Comparison of ENCODE assay signal across 8 cellular contexts in genomic region chr16:2516391-2517240, GRCh38. TPM values are rescaled to one million over a fixed set of nuclear protein-coding genes. Genes with fewer than 3 reads are reported as not detected.
DNase-seq lines count a peak whose midpoint lies in the region; ATAC-seq and TF ChIP-seq lines count a peak whose summit lies in the region.

No MANE protein-coding gene starts in this region.

- H3K9me3 ChIP-seq in OCI-LY1 (ENCODE audit: low read length) (no peaks in the 10 kb centered on the region), duodenal mucosa (ENCODE audit: control insufficient read depth in 1 of 2, low read length in 2 of 2) (no peaks in the 10 kb centered on the region)

- H3K4me3 Mint-ChIP-seq in nephron: peak overlapping the region; percentile 90 to 95 (median 94)

- peak overlapping the region; percentile 69 to 89 (median 84) for H3K27ac Mint-ChIP-seq in nephron

- H3K27ac ChIP-seq in OCI-LY1 (ENCODE audit: low read depth, low read length, poor library complexity, severe bottlenecking) (peak overlapping the region; percentile 28), duodenal mucosa (ENCODE audit: low read depth, low read length) (no peak overlapping the region)

- no peaks in the 10 kb centered on the region for H4K20me1 ChIP-seq in OCI-LY1 (ENCODE audit: insufficient read depth, low read length)

- no peaks in the 10 kb centered on the region for H3K36me3 ChIP-seq in OCI-LY1 (ENCODE audit: insufficient read depth, low read length)
- peaks cover 0 to 11% of the 10 kb centered on the region in 2 donors for H3K36me3 ChIP-seq in duodenal mucosa (ENCODE audit: control insufficient read depth in 1 of 2, insufficient read depth in 2 of 2, low read length in 2 of 2)
- H3K36me3 ChIP-seq in H7 (replicated peaks; ENCODE audit: control insufficient read depth, insufficient read depth, low read length): no peaks in the 10 kb centered on the region

- peaks cover 46% of the 10 kb centered on the region for H3K4me1 ChIP-seq in OCI-LY1 (ENCODE audit: insufficient read depth, low read length, severe bottlenecking)
- H3K4me1 ChIP-seq in duodenal mucosa (ENCODE audit: control insufficient read depth in 1 of 2, insufficient read depth in 2 of 2, low read length in 2 of 2): peaks cover 63 to 69% of the 10 kb centered on the region in 2 donors

- no peaks in the 10 kb centered on the region for H3K27me3 ChIP-seq in OCI-LY1 (ENCODE audit: insufficient read depth, low read length)
- no peaks in the 10 kb centered on the region for H3K27me3 ChIP-seq in duodenal mucosa (ENCODE audit: control insufficient read depth in 1 of 2, insufficient read depth in 2 of 2, low read length in 2 of 2)
- H3K27me3 ChIP-seq in H7 (ENCODE audit: control insufficient read depth, insufficient read depth, low read length): peaks cover 1% of the 10 kb centered on the region; the same call in 1 of the 2 replicates

- no peak for ATAC-seq in HG02610 (IDR thresholded peaks at IDR 0.05; ENCODE audit: unreplicated experiment)

- H3K79me2 ChIP-seq in OCI-LY1 (ENCODE audit: insufficient read depth, low read length): peaks cover 33% of the 10 kb centered on the region

- no peaks in the 10 kb centered on the region for H3K9me2 ChIP-seq in OCI-LY1 (ENCODE audit: low read depth, low read length)

- H3K4me1 Mint-ChIP-seq in nephron: peaks cover 49% of the 10 kb centered on the region

- H3F3A ChIP-seq in OCI-LY1 (ENCODE audit: insufficient read depth, low read length): no peaks in the 10 kb centered on the region

- H3K9me3 Mint-ChIP-seq in nephron: no peaks in the 10 kb centered on the region

- H3K9ac ChIP-seq in OCI-LY1 (ENCODE audit: low read length): peak overlapping the region; percentile 8; the same call in 1 of the 2 replicates
- H3K9ac ChIP-seq in duodenal mucosa (ENCODE audit: low read depth in 1 of 2, low read length in 2 of 2): peak overlapping the region; percentile 35 to 98

- peaks cover 8% of the 10 kb centered on the region for H3K27me3 Mint-ChIP-seq in nephron (ENCODE audit: low read depth)

- H3K4me2 ChIP-seq in OCI-LY1 (ENCODE audit: low read length): peak overlapping the region; percentile 92; the same call in 1 of the 2 replicates

- DNase-seq in CD1c-positive myeloid dendritic cell (ENCODE audit: extremely low spot score) (peak; percentile 76), 8988T (no peak), DMS114 treated with DMSO at 0.1 percent for 48 hours (lab: John Stamatoyannopoulos, UW; ENCODE audit: unreplicated experiment) (no peak), H7 (no peak)

- H3K4me3 ChIP-seq in OCI-LY1 (ENCODE audit: low read depth, low read length, poor library complexity, severe bottlenecking) (no peak overlapping the region), duodenal mucosa (ENCODE audit: low read depth in 1 of 2, low read length in 2 of 2) (peak overlapping the region; percentile 4 to 86), H7 (ENCODE audit: insufficient read depth, low read depth, low read length) (no peak overlapping the region)

- peaks cover 11% of the 10 kb centered on the region for H3K36me3 Mint-ChIP-seq in nephron (ENCODE audit: low read depth)

- no peak overlapping the region for H2AFZ ChIP-seq in OCI-LY1 (ENCODE audit: low read length)

- no peak for TF ChIP-seq CTCF in OCI-LY1 (IDR thresholded peaks at IDR 0.05; ENCODE audit: low read length)
- TF ChIP-seq CTCF in nephron (IDR thresholded peaks at IDR 0.05; ENCODE audit: unreplicated experiment in 3 of 3): no peak

RNA-seq across cellular contexts. Expression of gene ATP6V0C, which starts 2.9 kb away (rescaled TPM):
- total RNA-seq in H7 (2014; rRNA removed; shearing (Covaris generic)): 40.5 and 56.4 TPM in 2 replicates

RNA-seq across cellular contexts. Expression of gene AMDHD2, which starts 3.6 kb away (rescaled TPM):
- 50.5 and 62.3 TPM in 2 replicates for total RNA-seq in H7 (2014; rRNA removed; shearing (Covaris generic))

RNA-seq across cellular contexts. Expression of gene CEMP1, which starts 14.6 kb away (rescaled TPM):
- total RNA-seq in H7 (2014; rRNA removed; shearing (Covaris generic)): not detected in 2 replicates

RNA-seq across cellular contexts. Expression of gene PDPK1, which starts 21.2 kb away (rescaled TPM):
- total RNA-seq in H7 (2014; rRNA removed; shearing (Covaris generic)): 11.4 and 21.7 TPM in 2 replicates

RNA-seq across cellular contexts. Expression of gene TBC1D24, which starts 41.7 kb away (rescaled TPM):
- 12.3 and 13.5 TPM in 2 replicates for total RNA-seq in H7 (2014; rRNA removed; shearing (Covaris generic))

Comparison
In these comparisons a context has a peak if more than half of its experiments do, and no peak if none do; other contexts are left out.
1. H3K4me3 ChIP-seq: peak in duodenal mucosa (2 of 2); none in OCI-LY1 (single experiment) and H7 (single experiment).